Comparison of ENCODE assay signal across 10 cellular contexts in genomic region chr14:38583471-38583870, GRCh38.
"Had no signal": no experiment of that assay in that cellular context is flagged by ENCODE, and none has a peak within 500 bp of the region (broad histone marks: within the 10 kb centered on the region; RNA-seq: fewer than 3 reads in every experiment).

No MANE protein-coding gene starts in this region.

- H3K27ac ChIP-seq: GM23248, HL-60 had no signal

- DNase-seq: GM23248, GOT3, H7, HFFc6, IMR-90, KG1 had no signal

- ATAC-seq: HCT116, K562 had no signal

- H3K4me3 ChIP-seq: GM23248, HAP-1, K562 had no signal

- H3K9ac ChIP-seq: GM23248 had no signal

- H3K9me3 ChIP-seq: HAP-1 had no signal

- H3K4me1 ChIP-seq: HAP-1 had no signal

- H2AFZ ChIP-seq: GM23248 had no signal

- H3K36me3 ChIP-seq: HAP-1 had no signal
